1 cellular context compared by ENCODE assay signal in genomic region chr11:125968363-125968762, GRCh38.
A peak's percentile ranks its signal among the peaks of the same experiment; 100 is the strongest.
TF ChIP-seq lines count a peak whose summit lies in the region.

No MANE protein-coding gene starts in this region.

TF ChIP-seq in HepG2, 621 proteins besides CTCF, POLR2A, EP300 and RAD21 (continued from another document and continues in another):
- peak; percentile 43 for TF ChIP-seq ASH2L (IDR thresholded peaks at IDR 0.05; ENCODE audit: insufficient read length, low read depth, low read length)
- no peak for TF ChIP-seq ZNF34 (CRISPR knock-in tag; IDR thresholded peaks at IDR 0.05; ENCODE audit: borderline replicate concordance)
- no peak for TF ChIP-seq ZGPAT (CRISPR knock-in tag; IDR thresholded peaks at IDR 0.05)
- TF ChIP-seq SRF (IDR thresholded peaks at IDR 0.05; ENCODE audit: low read depth, low read length), result no peak
- TF ChIP-seq PPARG (CRISPR knock-in tag; conservative IDR thresholded peaks at IDR 0.05), result 0 out of 2 replicates have a peak, but pooled peaks have one; percentile 30
- TF ChIP-seq NFKB2 (CRISPR knock-in tag; IDR thresholded peaks at IDR 0.05; ENCODE audit: borderline replicate concordance), result no peak
- peak; percentile 44; the same call in 1 of the 2 replicates for TF ChIP-seq ZBTB33 (CRISPR knock-in tag; IDR thresholded peaks at IDR 0.05)
- TF ChIP-seq ZNF496 (CRISPR knock-in tag; IDR thresholded peaks at IDR 0.05; ENCODE audit: insufficient replicate concordance), result no peak
- TF ChIP-seq ZNF790 (CRISPR knock-in tag; IDR thresholded peaks at IDR 0.05; ENCODE audit: borderline replicate concordance), result no peak
- peak; percentile 70 for TF ChIP-seq ARID5B (CRISPR knock-in tag; IDR thresholded peaks at IDR 0.05)
- peak; percentile 27; the same call in 1 of the 2 replicates for TF ChIP-seq FOXJ3 (CRISPR knock-in tag; IDR thresholded peaks at IDR 0.05; ENCODE audit: borderline replicate concordance)
- TF ChIP-seq FOXA1 (IDR thresholded peaks at IDR 0.05), result peak; percentile 35
- peak; percentile 71 for TF ChIP-seq FOXA1 (CRISPR knock-in tag; IDR thresholded peaks at IDR 0.05)
- peak; percentile 55; the same call in 1 of the 2 replicates for TF ChIP-seq ELF3 (CRISPR knock-in tag; IDR thresholded peaks at IDR 0.05)
- peak; percentile 52; the same call in 1 of the 2 replicates for TF ChIP-seq ERF (CRISPR knock-in tag; IDR thresholded peaks at IDR 0.05)
- TF ChIP-seq ZKSCAN8 (CRISPR knock-in tag; IDR thresholded peaks at IDR 0.05; ENCODE audit: borderline replicate concordance), result no peak
- no peak for TF ChIP-seq ZNF382 (CRISPR knock-in tag; IDR thresholded peaks at IDR 0.05; ENCODE audit: borderline replicate concordance)
- no peak for TF ChIP-seq ZNF678 (CRISPR knock-in tag; IDR thresholded peaks at IDR 0.05)
- TF ChIP-seq SAP130 (CRISPR knock-in tag; IDR thresholded peaks at IDR 0.05; ENCODE audit: low read depth), result peak; percentile 24; the same call in 1 of the 2 replicates
- TF ChIP-seq NR1H2 (CRISPR knock-in tag; IDR thresholded peaks at IDR 0.05; ENCODE audit: borderline replicate concordance, low read depth), result no peak
- no peak for TF ChIP-seq GTF3A (CRISPR knock-in tag; conservative IDR thresholded peaks at IDR 0.05)
- no peak for TF ChIP-seq GMEB2 (CRISPR knock-in tag; IDR thresholded peaks at IDR 0.05; ENCODE audit: low read depth)
- no peak for TF ChIP-seq ZZZ3 (CRISPR knock-in tag; IDR thresholded peaks at IDR 0.05; ENCODE audit: borderline replicate concordance)
- TF ChIP-seq ZNF17 (CRISPR knock-in tag; IDR thresholded peaks at IDR 0.05), result no peak
- peak; percentile 52; the same call in 1 of the 2 replicates for TF ChIP-seq HMG20A (CRISPR knock-in tag; IDR thresholded peaks at IDR 0.05; ENCODE audit: borderline replicate concordance)
- no peak for TF ChIP-seq TBL1XR1 (IDR thresholded peaks at IDR 0.05; ENCODE audit: borderline replicate concordance, low read length, partially characterized antibody)
- TF ChIP-seq NR2C2 (CRISPR knock-in tag; IDR thresholded peaks at IDR 0.05; ENCODE audit: borderline replicate concordance), result no peak
- no peak for TF ChIP-seq GABPA (IDR thresholded peaks at IDR 0.05; ENCODE audit: low read depth, low read length)
- TF ChIP-seq GABPA (CRISPR knock-in tag; IDR thresholded peaks at IDR 0.05; ENCODE audit: low read depth), result peak; percentile 46
- TF ChIP-seq MIER3 (CRISPR knock-in tag; IDR thresholded peaks at IDR 0.05; ENCODE audit: borderline replicate concordance), result no peak
- TF ChIP-seq MED1 (CRISPR knock-in tag; IDR thresholded peaks at IDR 0.05), result peak; percentile 52
- TF ChIP-seq HNF4G (IDR thresholded peaks at IDR 0.05; ENCODE audit: borderline replicate concordance, low read depth, low read length), result peak; percentile 29; the same call in 1 of the 2 replicates
- no peak for TF ChIP-seq HNF4G (CRISPR knock-in tag; IDR thresholded peaks at IDR 0.05; ENCODE audit: borderline replicate concordance, low read depth)
- TF ChIP-seq ZNF574 (CRISPR knock-in tag; IDR thresholded peaks at IDR 0.05), result no peak
- peak; percentile 84 for TF ChIP-seq FOXA3 (CRISPR knock-in tag; IDR thresholded peaks at IDR 0.05)
- no peak for TF ChIP-seq ATF7-NPFF (CRISPR knock-in tag; IDR thresholded peaks at IDR 0.05; ENCODE audit: low read depth)
- TF ChIP-seq FOXK1 (CRISPR knock-in tag; IDR thresholded peaks at IDR 0.05; ENCODE audit: borderline replicate concordance, low read depth), result peak; percentile 33; the same call in 1 of the 2 replicates
- TF ChIP-seq KDM5A (IDR thresholded peaks at IDR 0.05; ENCODE audit: borderline replicate concordance, low read length), result no peak
- no peak for TF ChIP-seq CAMTA2 (CRISPR knock-in tag; IDR thresholded peaks at IDR 0.05; ENCODE audit: borderline replicate concordance)
- no peak for TF ChIP-seq ISX (CRISPR knock-in tag; conservative IDR thresholded peaks at IDR 0.05)
- TF ChIP-seq TERF1 (CRISPR knock-in tag; IDR thresholded peaks at IDR 0.05), result no peak
- TF ChIP-seq FOXP1 (IDR thresholded peaks at IDR 0.05), result no peak
- peak; percentile 74 for TF ChIP-seq FOXP1 (CRISPR knock-in tag; IDR thresholded peaks at IDR 0.05)
- no peak for TF ChIP-seq ETV6 (CRISPR knock-in tag; conservative IDR thresholded peaks at IDR 0.05)
- peak; percentile 83 for TF ChIP-seq ZBTB38 (CRISPR knock-in tag; IDR thresholded peaks at IDR 0.05)
- TF ChIP-seq PAXIP1 (CRISPR knock-in tag; conservative IDR thresholded peaks at IDR 0.05), result peak; percentile 82
- no peak for TF ChIP-seq ZNF143 (CRISPR knock-in tag; IDR thresholded peaks at IDR 0.05)
- no peak for TF ChIP-seq SRSF1 (optimal IDR thresholded peaks at IDR 0.05; ENCODE audit: low read depth, low read length)
- no peak for TF ChIP-seq MAFF (IDR thresholded peaks at IDR 0.05; ENCODE audit: low read depth, low read length)
- TF ChIP-seq MYNN (CRISPR knock-in tag; IDR thresholded peaks at IDR 0.05; ENCODE audit: low read depth), result no peak
